ENCODE assay signal across 19 cellular contexts in genomic region chr7:111729483-111729882, GRCh38.
DNase-seq lines count a peak whose midpoint lies in the region; ATAC-seq and TF ChIP-seq lines count a peak whose summit lies in the region.
"Had no signal": no experiment of that assay in that cellular context is flagged by ENCODE, and none has a peak within 500 bp of the region (broad histone marks: within the 10 kb centered on the region; RNA-seq: fewer than 3 reads in every experiment).

No MANE protein-coding gene starts in this region.

- CTCF ChIA-PET in PC-3 (lab: Charles Lee), result interaction anchor here (0.6 kb wide), 1 partner anchor 966 kb away, joined by 3 read pairs; no protein-coding TSS in a partner anchor

- no peak overlapping the region for H3K4me3 Mint-ChIP-seq in endodermal cell
- H3K4me3 Mint-ChIP-seq in activated T-cell treated with anti-CD3 and anti-CD28 coated beads, Interleukin-2, amount 50 U/mL, for 4 hours, result no peak overlapping the region
- H3K4me3 Mint-ChIP-seq: CD4-positive, CD25-positive, alpha-beta regulatory T cell had no signal

- H3K36me3 ChIP-seq in H7 (replicated peaks; ENCODE audit: control insufficient read depth, insufficient read depth, low read length) (no peaks in the 10 kb centered on the region; the same call in 1 of the 2 replicates), PC-3 (ENCODE audit: low read depth, low read length) (0 out of 2 replicates have a peak, but pooled peaks cover 1% of the 10 kb centered on the region), endodermal cell (ENCODE audit: control insufficient read depth, insufficient read depth, low read length) (peaks cover 3% of the 10 kb centered on the region), vagina (peaks cover 0 to 6% of the 10 kb centered on the region in 2 donors)

- no peaks in the 10 kb centered on the region for H4K20me1 ChIP-seq in PC-3 (ENCODE audit: low read length)

- no peaks in the 10 kb centered on the region for H3K4me1 Mint-ChIP-seq in endodermal cell
- no peaks in the 10 kb centered on the region for H3K4me1 Mint-ChIP-seq in activated T-cell treated with anti-CD3 and anti-CD28 coated beads, Interleukin-2, amount 50 U/mL, for 4 hours (ENCODE audit: low read depth)
- H3K4me1 Mint-ChIP-seq: CD4-positive, CD25-positive, alpha-beta regulatory T cell had no signal

- no TSS peak for BruUV-seq in PC-3 (replicated peaks; lab: Mats Ljungman, UMichigan)

- no peaks in the 10 kb centered on the region for H3F3A ChIP-seq in PC-3 (ENCODE audit: low read length, unreplicated experiment)

- H3K27ac Mint-ChIP-seq in endodermal cell, result no peak overlapping the region
- H3K27ac Mint-ChIP-seq: CD4-positive, CD25-positive, alpha-beta regulatory T cell had no signal

- POLR2A ChIA-PET in PC-3 (lab: Charles Lee; ENCODE audit: unreplicated experiment), result no interaction called here

- H3K4me3 ChIP-seq in H7 (ENCODE audit: insufficient read depth, low read depth, low read length), result no peak overlapping the region
- H3K4me3 ChIP-seq in PC-3 (ENCODE audit: low read length), result no peak overlapping the region
- H3K4me3 ChIP-seq in endodermal cell (ENCODE audit: low read length), result no peak overlapping the region
- H3K4me3 ChIP-seq in vagina, result no peak overlapping the region
- H3K4me3 ChIP-seq: SK-N-MC had no signal

- peaks cover 8% of the 10 kb centered on the region for H3K36me3 Mint-ChIP-seq in endodermal cell (ENCODE audit: low read depth)
- no peaks in the 10 kb centered on the region for H3K36me3 Mint-ChIP-seq in activated T-cell treated with anti-CD3 and anti-CD28 coated beads, Interleukin-2, amount 50 U/mL, for 4 hours (ENCODE audit: insufficient read depth)
- H3K36me3 Mint-ChIP-seq: CD4-positive, CD25-positive, alpha-beta regulatory T cell had no signal

- no peaks in the 10 kb centered on the region for H3K9me3 Mint-ChIP-seq in endodermal cell
- no peaks in the 10 kb centered on the region for H3K9me3 Mint-ChIP-seq in activated T-cell treated with anti-CD3 and anti-CD28 coated beads, Interleukin-2, amount 50 U/mL, for 4 hours
- H3K9me3 Mint-ChIP-seq: CD4-positive, CD25-positive, alpha-beta regulatory T cell had no signal

- no peaks in the 10 kb centered on the region for H3K27me3 Mint-ChIP-seq in endodermal cell (ENCODE audit: insufficient read depth)
- no peaks in the 10 kb centered on the region for H3K27me3 Mint-ChIP-seq in activated T-cell treated with anti-CD3 and anti-CD28 coated beads, Interleukin-2, amount 50 U/mL, for 4 hours (ENCODE audit: low read depth)
- H3K27me3 Mint-ChIP-seq: CD4-positive, CD25-positive, alpha-beta regulatory T cell had no signal

- ATAC-seq in PC-3 (no peak; the same call in 1 of the 2 replicates), HG03432 (IDR thresholded peaks at IDR 0.05; ENCODE audit: unreplicated experiment) (no peak)
- ATAC-seq in activated T-cell treated with anti-CD3 and anti-CD28 coated beads, Interleukin-2, amount 50 U/mL, for 4 hours, result no peak
- ATAC-seq: HCT116 had no signal

- TF ChIP-seq POLR2A in vagina (IDR thresholded peaks at IDR 0.05), result no peak

- DNase-seq in H7 (peak; percentile 46), PC-3 (no peak), endodermal cell (peak; percentile 58), vagina (ENCODE audit: extremely low spot score in 2 of 2) (no peak)
- no peak for DNase-seq in activated effector memory CD4-positive, alpha-beta T cell treated with anti-CD3 and anti-CD28 coated beads, Interleukin-2, amount 50 U/mL, for 16 hours
- DNase-seq in activated T-cell treated with anti-CD3 and anti-CD28 coated beads, Interleukin-2, amount 50 U/mL, for 4 hours, result no peak
- DNase-seq: CD4-positive, CD25-positive, alpha-beta regulatory T cell; DMS79; Kasumi-1; NCI-H1694; NCI-H2081; NCI-H2171; NCI-H524 treated with DMSO at 0.1 percent for 48 hours; SHP77 treated with DMSO at 0.1 percent for 48 hours; T-helper 1 cell had no signal

- no peak overlapping the region for H3K4me2 ChIP-seq in PC-3 (ENCODE audit: low read length)

- H3K27ac ChIP-seq in PC-3 (ENCODE audit: low read length) (no peak overlapping the region), endodermal cell (ENCODE audit: low read depth, low read length) (no peak overlapping the region), vagina (no peak overlapping the region)
- H3K27ac ChIP-seq: RWPE1, SK-N-MC had no signal

- H3K9ac ChIP-seq in PC-3 (ENCODE audit: low read length), result peak overlapping the region; percentile 19; the same call in 1 of the 2 replicates
- no peak overlapping the region for H3K9ac ChIP-seq in endodermal cell (ENCODE audit: extremely low read depth, low read length, poor library complexity, severe bottlenecking)

- TF ChIP-seq CTCF in PC-3 (conservative IDR thresholded peaks at IDR 0.05; ENCODE audit: low read depth, low read length), result 0 out of 2 replicates have a peak, but pooled peaks have one; percentile 23
- peak; percentile 46 for TF ChIP-seq CTCF in endodermal cell (conservative IDR thresholded peaks at IDR 0.05)
- TF ChIP-seq CTCF in vagina (IDR thresholded peaks at IDR 0.05), result no peak

- H3K79me2 ChIP-seq in PC-3 (ENCODE audit: low read length), result no peaks in the 10 kb centered on the region

- H3K9me3 ChIP-seq in PC-3 (ENCODE audit: low read length) (no peaks in the 10 kb centered on the region), endodermal cell (ENCODE audit: control insufficient read depth, low read length) (no peaks in the 10 kb centered on the region), vagina (no peaks in the 10 kb centered on the region)

- no peak overlapping the region for H2AFZ ChIP-seq in PC-3 (ENCODE audit: low read length)

- H3K27me3 ChIP-seq in H7 (ENCODE audit: control insufficient read depth, insufficient read depth, low read length), result no peaks in the 10 kb centered on the region
- H3K27me3 ChIP-seq in PC-3 (ENCODE audit: low read length), result no peaks in the 10 kb centered on the region
- H3K27me3 ChIP-seq in endodermal cell (ENCODE audit: control insufficient read depth, insufficient read depth, low read length, poor library complexity, severe bottlenecking), result no peaks in the 10 kb centered on the region
- H3K27me3 ChIP-seq in vagina, result no peaks in the 10 kb centered on the region

- H3K9me2 ChIP-seq in PC-3 (replicated peaks; ENCODE audit: low read length), result no peaks in the 10 kb centered on the region

- no peaks in the 10 kb centered on the region for H3K4me1 ChIP-seq in PC-3 (ENCODE audit: insufficient read depth, low read length)
- H3K4me1 ChIP-seq in endodermal cell (ENCODE audit: control insufficient read depth, insufficient read depth, low read length), result no peaks in the 10 kb centered on the region
- H3K4me1 ChIP-seq in vagina, result no peaks in the 10 kb centered on the region

- intact Hi-C loops in PC-3 (cut with micrococcal nuclease) (no loop called here), vagina (cut with DNase I) (loop anchor here (5.0 kb wide), 1 partner anchor 242 kb away; no protein-coding TSS in a partner anchor)

- WGBS in endodermal cell (ENCODE audit: insufficient coverage in 1 of 2, insufficient read length in 1 of 2), 2 experiments, result 88 to 89% methylated on average over 5 to 7 of the region's 7 CpGs

Comparison
In these comparisons a context has a peak if more than half of its experiments do, and no peak if none do; other contexts are left out.
1. DNase-seq: peak in H7 (single experiment) and endodermal cell (single experiment); none in PC-3 (single experiment), activated effector memory CD4-positive, alpha-beta T cell treated with anti-CD3 and anti-CD28 coated beads, Interleukin-2, amount 50 U/mL, for 16 hours (single experiment), vagina (0 of 2) and activated T-cell treated with anti-CD3 and anti-CD28 coated beads, Interleukin-2, amount 50 U/mL, for 4 hours (single experiment).
2. CTCF ChIP-seq: peak in PC-3 (single experiment) and endodermal cell (single experiment); none in vagina (0 of 3).